Comparison of ENCODE assay signal across 24 cellular contexts in the genomic region with DNA sequence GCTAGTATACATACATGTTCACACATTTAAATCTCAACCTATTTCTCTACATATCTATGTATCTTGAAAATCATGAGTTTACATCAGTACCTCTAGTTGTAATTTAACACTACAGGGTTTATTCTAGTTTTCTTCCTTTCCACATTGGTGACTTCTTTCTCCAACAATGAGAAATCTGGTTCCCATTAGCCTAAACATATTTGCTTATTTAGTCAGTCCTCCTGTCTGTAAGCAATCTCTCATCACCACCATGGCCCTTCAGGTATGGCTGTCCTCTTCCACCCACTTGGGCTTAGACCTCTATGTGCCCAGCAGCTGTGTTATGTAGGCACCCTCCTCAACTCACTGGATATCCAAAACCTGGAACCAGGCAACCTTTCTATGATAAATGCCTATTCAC. TPM values are rescaled to one million over a fixed set of nuclear protein-coding genes. Genes with fewer than 3 reads are reported as not detected.
A peak's percentile ranks its signal among the peaks of the same experiment; 100 is the strongest.
DNase-seq lines count a peak whose midpoint lies in the region; ATAC-seq and TF ChIP-seq lines count a peak whose summit lies in the region.
"Had no signal": no experiment of that assay in that cellular context is flagged by ENCODE, and none has a peak within 500 bp of the region (broad histone marks: within the 10 kb centered on the region; RNA-seq: fewer than 3 reads in every experiment).

No MANE protein-coding gene starts in this region.

- H3K36me3 ChIP-seq in GM23248 (ENCODE audit: low read depth) (no peaks in the 10 kb centered on the region), SJCRH30 (no peaks in the 10 kb centered on the region), A673 (ENCODE audit: insufficient read depth, low read length, poor library complexity, severe bottlenecking) (no peaks in the 10 kb centered on the region)
- H3K36me3 ChIP-seq: BLaER1 treated with 17β-estradiol and CSF1 and Interleukin-3, amounts not matched to agents 10 nM and 100 nM had no signal

- no peak for TF ChIP-seq CTCF in activated CD8-positive, alpha-beta T cell treated with anti-CD3 and anti-CD28 coated beads for 36 hours (IDR thresholded peaks at IDR 0.05)
- no peak for TF ChIP-seq CTCF in A673 (conservative IDR thresholded peaks at IDR 0.05; ENCODE audit: low read depth, low read length)

- CTCF ChIA-PET in activated CD8-positive, alpha-beta T cell treated with anti-CD3 and anti-CD28 coated beads for 36 hours (lab: Charles Lee), result no interaction called here
- CTCF ChIA-PET in A673 (lab: Charles Lee), result no interaction called here

- H2AFZ ChIP-seq in GM23248, result no peak overlapping the region

- peaks cover 4% of the 10 kb centered on the region for H3K9me3 Mint-ChIP-seq in activated CD8-positive, alpha-beta T cell treated with anti-CD3 and anti-CD28 coated beads for 36 hours
- H3K9me3 Mint-ChIP-seq: HFFc6 had no signal

- H3K27me3 ChIP-seq in GM23248 (replicated peaks; ENCODE audit: insufficient read depth) (no peaks in the 10 kb centered on the region), SJCRH30 (no peaks in the 10 kb centered on the region), A673 (replicated peaks; ENCODE audit: insufficient read depth, low read depth, low read length, poor library complexity) (peaks cover 5% of the 10 kb centered on the region)
- H3K27me3 ChIP-seq: BLaER1 treated with 17β-estradiol and CSF1 and Interleukin-3, amounts not matched to agents 10 nM and 100 nM had no signal

- H3K9me3 ChIP-seq in GM23248 (ENCODE audit: low read depth) (no peaks in the 10 kb centered on the region), SJCRH30 (replicated peaks) (peaks cover 10% of the 10 kb centered on the region; the same call in 1 of the 2 replicates), A673 (ENCODE audit: low read depth, low read length, poor library complexity, severe bottlenecking) (no peaks in the 10 kb centered on the region)

- in situ Hi-C loops in GM23248 (cut with MboI), result no loop called here

- H3K4me1 Mint-ChIP-seq in activated CD8-positive, alpha-beta T cell treated with anti-CD3 and anti-CD28 coated beads for 36 hours (ENCODE audit: low read depth), result no peaks in the 10 kb centered on the region

- H3K4me2 ChIP-seq in GM23248 (ENCODE audit: unreplicated experiment), result peak overlapping the region; percentile 28
- H3K4me2 ChIP-seq: BLaER1 treated with 17β-estradiol and CSF1 and Interleukin-3, amounts not matched to agents 10 nM and 100 nM had no signal

- intact Hi-C loops in activated CD8-positive, alpha-beta T cell treated with anti-CD3 and anti-CD28 coated beads for 36 hours (cut with micrococcal nuclease), result no loop called here
- intact Hi-C loops in A673 (cut with micrococcal nuclease; ENCODE audit: unreplicated experiment), result no loop called here

- H3K4me3 ChIP-seq in GM23248 (no peak overlapping the region), SJCRH30 (no peak overlapping the region), A673 (ENCODE audit: low read depth, low read length, poor library complexity, severe bottlenecking) (no peak overlapping the region)
- H3K4me3 ChIP-seq: BLaER1 treated with 17β-estradiol and CSF1 and Interleukin-3, amounts not matched to agents 10 nM and 100 nM; SK-N-MC had no signal

- no peaks in the 10 kb centered on the region for H3K36me3 Mint-ChIP-seq in activated CD8-positive, alpha-beta T cell treated with anti-CD3 and anti-CD28 coated beads for 36 hours (ENCODE audit: low read depth)

- H3K27ac Mint-ChIP-seq in activated CD8-positive, alpha-beta T cell treated with anti-CD3 and anti-CD28 coated beads for 36 hours, result no peak overlapping the region
- H3K27ac Mint-ChIP-seq: CD4-positive, alpha-beta T cell; HFFc6 had no signal

- no peak overlapping the region for H3K4me3 Mint-ChIP-seq in activated CD8-positive, alpha-beta T cell treated with anti-CD3 and anti-CD28 coated beads for 36 hours
- H3K4me3 Mint-ChIP-seq: CD4-positive, alpha-beta T cell; HFFc6 had no signal

- no peak overlapping the region for H3K27ac ChIP-seq in GM23248
- peak overlapping the region; percentile 78; the same call in 1 of the 2 replicates for H3K27ac ChIP-seq in SJCRH30
- no peak overlapping the region for H3K27ac ChIP-seq in A673 (ENCODE audit: low read depth, low read length, poor library complexity, severe bottlenecking)
- H3K27ac ChIP-seq: 22Rv1; BLaER1 treated with 17β-estradiol and CSF1 and Interleukin-3, amounts not matched to agents 10 nM and 100 nM; SK-N-MC had no signal

- H3K4me1 ChIP-seq in GM23248 (ENCODE audit: insufficient read depth), result peaks cover 24% of the 10 kb centered on the region
- H3K4me1 ChIP-seq in SJCRH30, result peaks cover 14% of the 10 kb centered on the region
- no peaks in the 10 kb centered on the region for H3K4me1 ChIP-seq in A673 (ENCODE audit: insufficient read depth, low read length, poor library complexity, severe bottlenecking)
- H3K4me1 ChIP-seq: BLaER1 treated with 17β-estradiol and CSF1 and Interleukin-3, amounts not matched to agents 10 nM and 100 nM had no signal

- POLR2A ChIA-PET in activated CD8-positive, alpha-beta T cell treated with anti-CD3 and anti-CD28 coated beads for 36 hours (lab: Charles Lee), result no interaction called here
- POLR2A ChIA-PET in A673 (lab: Charles Lee; ENCODE audit: low non-redundant PET), result no interaction called here

- H4K20me1 ChIP-seq in GM23248 (ENCODE audit: insufficient read depth), result no peaks in the 10 kb centered on the region
- H4K20me1 ChIP-seq: BLaER1 treated with 17β-estradiol and CSF1 and Interleukin-3, amounts not matched to agents 10 nM and 100 nM had no signal

- BruUV-seq in A673 (replicated peaks; lab: Mats Ljungman, UMichigan), result no TSS peak

- H3K9me2 ChIP-seq in GM23248 (ENCODE audit: insufficient read depth), result no peaks in the 10 kb centered on the region

- no peaks in the 10 kb centered on the region for H3K79me2 ChIP-seq in GM23248 (ENCODE audit: insufficient read depth)

- H3K27me3 Mint-ChIP-seq in activated CD8-positive, alpha-beta T cell treated with anti-CD3 and anti-CD28 coated beads for 36 hours, result no peaks in the 10 kb centered on the region
- H3K27me3 Mint-ChIP-seq: CD4-positive, alpha-beta T cell had no signal

- DNase-seq in AG08395 (ENCODE audit: low spot score), result peak; percentile 33
- DNase-seq in GM23248, result peak; percentile 49
- no peak for DNase-seq in SJCRH30
- DNase-seq in fibroblast of gingiva (ENCODE audit: low read depth), result peak; percentile 43
- no peak for DNase-seq in activated CD8-positive, alpha-beta T cell treated with anti-CD3 and anti-CD28 coated beads for 36 hours
- DNase-seq in anterior cingulate cortex (lab: John Stamatoyannopoulos, UW), result no peak
- DNase-seq in cortex of kidney (lab: John Stamatoyannopoulos, UW), result no peak
- no peak for DNase-seq in A673 (ENCODE audit: low spot score)
- DNase-seq: ACHN; CD4-positive, alpha-beta T cell; H7; HFFc6; KG1; MM.1S; NCI-H2029; NCI-H446; NCI-H526; NCI-H82; Right ventricle myocardium superior; RPMI8226 had no signal

- H3K9ac ChIP-seq in GM23248, result no peak overlapping the region
- H3K9ac ChIP-seq: BLaER1 treated with 17β-estradiol and CSF1 and Interleukin-3, amounts not matched to agents 10 nM and 100 nM had no signal

- 0 out of 2 replicates have a peak, but pooled peaks cover 9% of the 10 kb centered on the region for H3F3A ChIP-seq in GM23248 (ENCODE audit: insufficient read depth)

- ATAC-seq in activated CD8-positive, alpha-beta T cell treated with anti-CD3 and anti-CD28 coated beads for 36 hours, result no peak

RNA-seq across cellular contexts. Expression of gene SPATA31D1, which starts 8.0 kb away (rescaled TPM):
- not detected in 2 replicates for total RNA-seq in GM23248 (2014; rRNA removed; shearing (Covaris generic))
- not detected in 2 replicates for polyA plus RNA-seq in GM23248 (2016; fragmentation: Nextera tagmentation; extraction: Ambion mirVana)
- total RNA-seq in SJCRH30 (2014; rRNA removed; shearing (Covaris generic)), result not detected in 2 replicates
- not detected for total RNA-seq in activated CD8-positive, alpha-beta T cell treated with anti-CD3 and anti-CD28 coated beads for 36 hours
- not detected in 2 replicates for total RNA-seq in A673 (2021)
- total RNA-seq: CD4-positive, alpha-beta T cell; H7; HFFc6; Right ventricle myocardium superior had no signal

RNA-seq across cellular contexts. Expression of gene SPATA31D3, which starts 37.3 kb away (rescaled TPM):
- total RNA-seq in GM23248 (2014; rRNA removed; shearing (Covaris generic)), result not detected in 2 replicates
- polyA plus RNA-seq in GM23248 (2016; fragmentation: Nextera tagmentation; extraction: Ambion mirVana), result not detected in 2 replicates
- not detected in 2 replicates for total RNA-seq in SJCRH30 (2014; rRNA removed; shearing (Covaris generic))
- not detected for total RNA-seq in activated CD8-positive, alpha-beta T cell treated with anti-CD3 and anti-CD28 coated beads for 36 hours
- total RNA-seq in A673 (2021), result not detected in 2 replicates
- total RNA-seq: CD4-positive, alpha-beta T cell; Daoy; H7; HFFc6; Right ventricle myocardium superior had no signal

RNA-seq across cellular contexts. Expression of gene SPATA31D4, which starts 52.3 kb away (rescaled TPM):
- total RNA-seq in GM23248 (2014; rRNA removed; shearing (Covaris generic)), result not detected in 2 replicates
- polyA plus RNA-seq in GM23248 (2016; fragmentation: Nextera tagmentation; extraction: Ambion mirVana), result not detected in 2 replicates
- not detected in 2 replicates for total RNA-seq in SJCRH30 (2014; rRNA removed; shearing (Covaris generic))
- total RNA-seq in activated CD8-positive, alpha-beta T cell treated with anti-CD3 and anti-CD28 coated beads for 36 hours, result not detected
- not detected in 2 replicates for total RNA-seq in A673 (2021)
- total RNA-seq: CD4-positive, alpha-beta T cell; Daoy; H7; HFFc6; Right ventricle myocardium superior had no signal

Comparison
In these comparisons a context has a peak if more than half of its experiments do, and no peak if none do; other contexts are left out.
1. DNase-seq: peak in AG08395 (single experiment), GM23248 (single experiment) and fibroblast of gingiva (single experiment); none in SJCRH30 (0 of 2), activated CD8-positive, alpha-beta T cell treated with anti-CD3 and anti-CD28 coated beads for 36 hours (single experiment), anterior cingulate cortex (0 of 58), cortex of kidney (single experiment) and A673 (single experiment).